Comparison of ENCODE assay signal across 3 cellular contexts in the genomic region with DNA sequence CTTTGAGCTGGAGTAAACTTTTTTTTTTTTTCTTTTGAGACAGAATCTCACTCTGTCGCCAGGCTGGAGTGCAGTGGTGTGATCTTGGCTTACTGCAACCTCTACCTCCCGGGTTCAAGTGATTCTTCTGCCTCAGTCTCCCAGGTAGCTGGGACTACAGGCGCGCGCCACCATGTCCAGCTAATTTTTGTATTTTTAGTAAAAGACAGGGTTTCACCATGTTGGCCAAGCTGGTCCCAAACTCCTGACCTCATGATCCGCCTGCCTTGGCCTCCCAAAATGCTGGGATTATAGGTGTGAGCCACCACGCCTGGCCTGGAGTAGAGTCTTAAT. TPM values are rescaled to one million over a fixed set of nuclear protein-coding genes. Genes with fewer than 3 reads are reported as not detected.
"Had no signal": no experiment of that assay in that cellular context is flagged by ENCODE, and none has a peak within 500 bp of the region (broad histone marks: within the 10 kb centered on the region; RNA-seq: fewer than 3 reads in every experiment).

No MANE protein-coding gene starts in this region.

RNA-seq across cellular contexts. Expression of gene DEGS2, which starts 45.4 kb away (rescaled TPM):
- total RNA-seq: activated CD8-positive, alpha-beta memory T cell treated with anti-CD3 and anti-CD28 coated beads, Interleukin-2, amount 10 ng/mL, durations not matched to agents 7 days and 5 days; cardiac septum; T-helper 1 cell treated with Interleukin-12 subunit alpha and Interleukin-12 subunit beta and Interleukin-4 antibody, amounts not matched to agents 30 ng/mL and 1 ng/mL, for 36 hours had no signal
